ENCODE assay signal across 9 cellular contexts in the genomic region with DNA sequence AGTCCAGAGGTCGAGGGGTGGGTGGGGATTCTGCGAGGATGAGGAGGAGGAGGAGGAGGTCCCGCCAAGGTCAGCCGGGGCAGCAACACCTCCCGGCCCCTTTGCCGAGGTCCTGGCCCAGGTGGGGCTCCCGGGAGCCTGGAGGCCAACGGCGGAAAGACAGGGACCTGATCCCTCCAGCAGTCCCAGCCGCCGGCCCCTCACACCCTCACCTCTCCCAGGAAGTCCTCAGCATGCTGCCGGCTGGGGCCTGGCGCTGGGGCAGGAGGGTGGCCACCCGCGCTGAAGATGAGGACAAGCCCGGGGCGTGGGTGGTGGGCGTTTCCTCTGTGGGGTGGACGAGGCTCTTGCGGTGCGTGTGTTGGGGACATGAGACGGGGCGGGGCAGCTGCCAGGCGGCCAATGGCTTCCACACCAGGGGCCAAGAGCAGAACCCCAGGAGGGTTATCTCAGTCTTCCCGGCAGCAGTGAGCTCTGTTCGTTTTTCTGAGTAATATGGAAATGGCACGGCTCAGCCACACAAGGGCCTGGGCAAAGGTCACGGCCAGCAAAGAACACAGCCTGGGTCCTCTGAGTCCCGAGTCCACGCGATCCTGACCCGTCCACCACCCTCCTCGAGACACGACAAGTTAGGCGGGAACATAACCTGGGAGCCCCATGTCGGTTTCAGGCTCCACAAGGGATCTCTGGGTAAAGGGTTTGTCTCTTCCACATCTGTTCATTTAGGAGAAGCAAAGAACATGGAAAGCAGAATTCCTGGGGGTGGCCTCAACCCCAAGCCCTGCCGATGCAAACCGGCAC.
DNase-seq lines count a peak whose midpoint lies in the region; ATAC-seq and TF ChIP-seq lines count a peak whose summit lies in the region.
"Had no signal": no experiment of that assay in that cellular context is flagged by ENCODE, and none has a peak within 500 bp of the region (broad histone marks: within the 10 kb centered on the region; RNA-seq: fewer than 3 reads in every experiment).

No MANE protein-coding gene starts in this region.

- peak overlapping the region; percentile 73 to 85 (median 78) for H3K27ac ChIP-seq in esophagus muscularis mucosa (replicated peaks in 1 of 4)

- TF ChIP-seq CTCF in GM12864 (IDR thresholded peaks at IDR 0.05; ENCODE audit: low read depth, low read length, missing control alignments): peak; percentile 11
- TF ChIP-seq CTCF in esophagus muscularis mucosa (IDR thresholded peaks at IDR 0.05): no peak

- no peaks in the 10 kb centered on the region for H3K27me3 ChIP-seq in esophagus muscularis mucosa

- no peak for DNase-seq in GM12864 (ENCODE audit: low read depth)
- no peak for DNase-seq in esophagus muscularis mucosa (ENCODE audit: extremely low spot score)
- peak; percentile 51 to 71 for DNase-seq in stimulated activated CD4-positive, alpha-beta T cell treated with anti-CD3 and anti-CD28 coated beads, Interleukin-15, amount 100 ng/mL, for 48 hours (ENCODE audit: low read depth in 2 of 2)
- DNase-seq in kidney glomerular epithelial cell (lab: John Stamatoyannopoulos, UW): no peak
- no peak for DNase-seq in NCI-H748 treated with DMSO at 0.1 percent for 48 hours (lab: John Stamatoyannopoulos, UW)
- DNase-seq in DMS153 treated with DMSO at 0.1 percent for 48 hours (lab: John Stamatoyannopoulos, UW; ENCODE audit: unreplicated experiment): no peak
- DNase-seq: occipital lobe had no signal

- peaks cover 39 to 50% (median 46%) of the 10 kb centered on the region in 4 donors for H3K4me1 ChIP-seq in esophagus muscularis mucosa

- peak; percentile 2 to 11 for ATAC-seq in activated CD4-positive, CD25-positive, alpha-beta regulatory T cell treated with anti-CD3 and anti-CD28 coated beads, Interleukin-2, amount 50 U/mL, for 24 hours
- ATAC-seq in GM21390 (IDR thresholded peaks at IDR 0.05; ENCODE audit: unreplicated experiment): no peak

- no peak for TF ChIP-seq POLR2A in esophagus muscularis mucosa (IDR thresholded peaks at IDR 0.05; ENCODE audit: low read depth)

- 88% methylated on average over 21 of the region's 38 CpGs for WGBS in esophagus muscularis mucosa

- TF ChIP-seq EP300 in esophagus muscularis mucosa (IDR thresholded peaks at IDR 0.05): no peak

- H3K4me3 ChIP-seq in GM12864 (ENCODE audit: low read depth, low read length) (peak overlapping the region; percentile 41), esophagus muscularis mucosa (peak overlapping the region; percentile 6 to 33 (median 9))

- H3K9me3 ChIP-seq in esophagus muscularis mucosa: no peaks in the 10 kb centered on the region

- peaks cover 0 to 17% (median 9%) of the 10 kb centered on the region in 4 donors for H3K36me3 ChIP-seq in esophagus muscularis mucosa

- intact Hi-C loops in esophagus muscularis mucosa (cut with DNase I): no loop called here

Comparison
In these comparisons a context has a peak if more than half of its experiments do, and no peak if none do; other contexts are left out.
1. DNase-seq: peak in stimulated activated CD4-positive, alpha-beta T cell treated with anti-CD3 and anti-CD28 coated beads, Interleukin-15, amount 100 ng/mL, for 48 hours (2 of 2); none in GM12864 (single experiment), esophagus muscularis mucosa (single experiment), kidney glomerular epithelial cell (single experiment), NCI-H748 treated with DMSO at 0.1 percent for 48 hours (single experiment) and DMS153 treated with DMSO at 0.1 percent for 48 hours (single experiment).